Comparison of ENCODE assay signal across 19 cellular contexts in the genomic region with DNA sequence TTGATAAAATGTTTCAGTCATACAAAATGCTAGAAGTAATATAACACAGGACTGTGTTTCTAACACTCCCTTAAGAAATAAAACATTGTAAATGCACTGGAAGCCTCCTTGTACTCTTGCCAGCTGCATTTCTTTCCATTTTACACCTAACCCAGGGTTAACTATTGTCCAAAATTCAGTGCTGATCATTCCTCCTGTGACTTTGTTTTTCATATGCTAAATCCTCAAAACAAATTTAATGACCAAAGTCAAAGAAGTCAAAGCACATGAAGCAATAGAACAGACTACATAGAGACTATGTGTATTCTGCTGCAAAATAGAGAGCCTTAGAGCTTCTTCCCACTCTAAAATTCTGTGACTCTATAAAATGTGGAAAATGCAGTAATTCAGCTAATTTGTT.
DNase-seq lines count a peak whose midpoint lies in the region; ATAC-seq, FAIRE-seq and TF ChIP-seq lines count a peak whose summit lies in the region.
"Had no signal": no experiment of that assay in that cellular context is flagged by ENCODE, and none has a peak within 500 bp of the region (broad histone marks: within the 10 kb centered on the region; RNA-seq: fewer than 3 reads in every experiment).

No MANE protein-coding gene starts in this region.

- H3K36me3 Mint-ChIP-seq in WTC11: peaks cover 4% of the 10 kb centered on the region
- peaks cover 2% of the 10 kb centered on the region for H3K36me3 Mint-ChIP-seq in nephron (ENCODE audit: low read depth)
- H3K36me3 Mint-ChIP-seq: CD14-positive monocyte; CD4-positive, alpha-beta memory T cell had no signal

- no peaks in the 10 kb centered on the region for H4K20me1 ChIP-seq in hepatocyte (ENCODE audit: insufficient read depth, poor library complexity, severe bottlenecking)
- H4K20me1 ChIP-seq: BLaER1 had no signal

- H3K9me3 ChIP-seq in A549: no peaks in the 10 kb centered on the region
- no peaks in the 10 kb centered on the region for H3K9me3 ChIP-seq in hepatocyte (ENCODE audit: low read depth)

- POLR2A ChIA-PET in A549 (lab: Yijun Ruan, JAX) (no interaction called here), WTC11 (lab: Charles Lee) (no interaction called here)

- H3K9me3 Mint-ChIP-seq in WTC11 (peaks cover 12% of the 10 kb centered on the region), nephron (peaks cover 12% of the 10 kb centered on the region)
- H3K9me3 Mint-ChIP-seq: HFFc6 had no signal

- ATAC-seq in A549 (no peak), WTC11 (peak; percentile 32; the same call in 1 of the 2 replicates), HG03196 (IDR thresholded peaks at IDR 0.05; ENCODE audit: unreplicated experiment) (no peak)
- ATAC-seq: HCT116 had no signal

- H3K27ac ChIP-seq in A549 (no peak overlapping the region), hepatocyte (peak overlapping the region; percentile 15)
- H3K27ac ChIP-seq: 22Rv1, BLaER1 had no signal

- H3K4me3 ChIP-seq in A549: no peak overlapping the region
- no peak overlapping the region for H3K4me3 ChIP-seq in hepatocyte
- H3K4me3 ChIP-seq: BLaER1, GM23338 had no signal

- FAIRE-seq in A549 (lab: Jason Lieb, UNC) (peak; percentile 56), GM12892 (lab: Jason Lieb, UNC) (no peak)
- FAIRE-seq: G401.6, H54, HTR-8/SVneo had no signal

- TF ChIP-seq RAD21 in A549 (conservative IDR thresholded peaks at IDR 0.05 in 1 of 2, IDR thresholded peaks at IDR 0.05 in 1 of 2): no peak

- H3K4me2 ChIP-seq in A549: no peak overlapping the region
- no peak overlapping the region for H3K4me2 ChIP-seq in hepatocyte
- H3K4me2 ChIP-seq: BLaER1, GM23338 had no signal

- H3K4me1 Mint-ChIP-seq in WTC11 (peaks cover 36% of the 10 kb centered on the region), nephron (peaks cover 30% of the 10 kb centered on the region)
- H3K4me1 Mint-ChIP-seq: CD14-positive monocyte; CD4-positive, alpha-beta memory T cell had no signal

- no peak overlapping the region for H2AFZ ChIP-seq in hepatocyte
- H2AFZ ChIP-seq: GM23338 had no signal

- no peaks in the 10 kb centered on the region for H3K4me1 ChIP-seq in A549
- H3K4me1 ChIP-seq in hepatocyte (ENCODE audit: insufficient read depth): no peaks in the 10 kb centered on the region
- H3K4me1 ChIP-seq: BLaER1 had no signal

- H3K4me3 Mint-ChIP-seq in WTC11 (no peak overlapping the region), nephron (no peak overlapping the region)
- H3K4me3 Mint-ChIP-seq: CD14-positive monocyte; CD4-positive, alpha-beta memory T cell; GM23338; HFFc6 had no signal

- no peaks in the 10 kb centered on the region for H3K79me2 ChIP-seq in hepatocyte

- H3K27ac Mint-ChIP-seq in WTC11: no peak overlapping the region
- H3K27ac Mint-ChIP-seq in nephron: peak overlapping the region; percentile 82 to 93 (median 93)
- H3K27ac Mint-ChIP-seq: CD4-positive, alpha-beta memory T cell; HFFc6 had no signal

- no peaks in the 10 kb centered on the region for H3K27me3 ChIP-seq in hepatocyte
- H3K27me3 ChIP-seq: BLaER1 had no signal

- TF ChIP-seq POLR2A in A549 (IDR thresholded peaks at IDR 0.05; ENCODE audit: low read length): no peak
- TF ChIP-seq POLR2A in GM12892 (IDR thresholded peaks at IDR 0.05; ENCODE audit: low read depth, low read length): no peak

- no peak for TF ChIP-seq EP300 in A549 (IDR thresholded peaks at IDR 0.05)

- H3K27me3 Mint-ChIP-seq in WTC11 (ENCODE audit: low read depth) (peaks cover 12% of the 10 kb centered on the region), nephron (ENCODE audit: low read depth) (no peaks in the 10 kb centered on the region)
- H3K27me3 Mint-ChIP-seq: CD4-positive, alpha-beta memory T cell had no signal

- CTCF ChIA-PET in A549 (lab: Yijun Ruan, JAX) (interaction anchor here (1.7 kb wide), 1 partner anchor 9 kb away, joined by 5 read pairs; no protein-coding TSS in a partner anchor), WTC11 (lab: Charles Lee) (interaction anchor here (1.7 kb wide), 1 partner anchor 328 kb away, joined by 3 read pairs; no protein-coding TSS in a partner anchor)

- TF ChIP-seq CTCF in A549 (IDR thresholded peaks at IDR 0.05) (no peak), WTC11 (IDR thresholded peaks at IDR 0.05) (no peak), hepatocyte (IDR thresholded peaks at IDR 0.05; ENCODE audit: poor library complexity) (no peak), nephron (IDR thresholded peaks at IDR 0.05; ENCODE audit: unreplicated experiment in 3 of 3) (no peak)

- no peaks in the 10 kb centered on the region for H3K36me3 ChIP-seq in hepatocyte (replicated peaks; ENCODE audit: insufficient read depth, low read depth)
- H3K36me3 ChIP-seq: BLaER1 had no signal

- DNase-seq in A549 (ENCODE audit: low read depth in 1 of 2, low spot score in 1 of 2): no peak
- no peak for DNase-seq in WTC11 (ENCODE audit: low spot score)
- no peak for DNase-seq in hepatocyte (ENCODE audit: low spot score)
- DNase-seq in amniotic stem cell (lab: John Stamatoyannopoulos, UW): no peak
- no peak for DNase-seq in NCI-H226
- DNase-seq in GM12892 (ENCODE audit: insufficient read length): no peak
- DNase-seq: Calu3; CD4-positive, alpha-beta memory T cell; HFFc6 had no signal

- H3K9me2 ChIP-seq in hepatocyte (replicated peaks; ENCODE audit: insufficient read depth): no peaks in the 10 kb centered on the region

TF ChIP-seq in A549, 52 proteins besides CTCF, POLR2A, EP300 and RAD21:
- no peak for TF ChIP-seq PHF8 (IDR thresholded peaks at IDR 0.05; ENCODE audit: borderline replicate concordance, low read depth)
- TF ChIP-seq JUN (IDR thresholded peaks at IDR 0.05): no peak
- TF ChIP-seq EHF (CRISPR knock-in tag; IDR thresholded peaks at IDR 0.05): no peak
TF ChIP-seq in A549: peak in this region for 0.

TF ChIP-seq in WTC11, 78 proteins besides CTCF, POLR2A, EP300 and RAD21:
- TF ChIP-seq ETV6 (CRISPR knock-in tag; IDR thresholded peaks at IDR 0.05): no peak
- TF ChIP-seq, protein P1, sequence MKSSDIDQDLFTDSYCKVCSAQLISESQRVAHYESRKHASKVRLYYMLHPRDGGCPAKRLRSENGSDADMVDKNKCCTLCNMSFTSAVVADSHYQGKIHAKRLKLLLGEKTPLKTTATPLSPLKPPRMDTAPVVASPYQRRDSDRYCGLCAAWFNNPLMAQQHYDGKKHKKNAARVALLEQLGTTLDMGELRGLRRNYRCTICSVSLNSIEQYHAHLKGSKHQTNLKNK (CRISPR knock-in tag; IDR thresholded peaks at IDR 0.05): no peak
- TF ChIP-seq MYBL2 (CRISPR knock-in tag; IDR thresholded peaks at IDR 0.05): no peak
- TF ChIP-seq NR1H2 (CRISPR knock-in tag; IDR thresholded peaks at IDR 0.05): no peak
- TF ChIP-seq GRHL2 (CRISPR knock-in tag; IDR thresholded peaks at IDR 0.05; ENCODE audit: insufficient replicate concordance, severe bottlenecking): no peak
- TF ChIP-seq SMAD3 (CRISPR knock-in tag; IDR thresholded peaks at IDR 0.05; ENCODE audit: borderline replicate concordance): no peak
- TF ChIP-seq ZNF396 (CRISPR knock-in tag; IDR thresholded peaks at IDR 0.05; ENCODE audit: borderline replicate concordance): no peak
- TF ChIP-seq ZNF317 (CRISPR knock-in tag; IDR thresholded peaks at IDR 0.05; ENCODE audit: borderline replicate concordance, low read depth): no peak
